Comparison of ENCODE assay signal across 1 cellular context in the genomic region with DNA sequence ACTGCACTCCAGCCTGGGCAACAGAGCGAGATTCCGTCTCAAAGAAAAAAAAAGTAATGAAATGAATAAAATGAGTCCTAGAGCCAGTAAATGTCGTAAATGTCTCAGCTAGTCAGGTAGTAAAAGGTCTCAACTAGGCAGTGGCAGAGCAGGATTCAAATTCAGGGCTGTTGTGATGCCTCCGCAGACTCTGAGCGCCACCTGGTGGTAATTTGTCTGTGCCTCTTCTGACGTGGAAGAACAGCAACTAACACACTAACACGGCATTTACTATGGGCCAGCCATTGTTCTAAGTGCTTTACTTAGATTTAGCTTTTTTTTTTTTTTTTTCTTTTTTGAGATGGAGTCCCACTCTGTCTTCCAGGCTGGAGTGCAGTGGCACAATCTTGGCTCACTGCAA.
TF ChIP-seq lines count a peak whose summit lies in the region.

No MANE protein-coding gene starts in this region.

TF ChIP-seq in GM12878, 131 proteins besides CTCF, POLR2A, EP300 and RAD21:
- TF ChIP-seq, protein P1, sequence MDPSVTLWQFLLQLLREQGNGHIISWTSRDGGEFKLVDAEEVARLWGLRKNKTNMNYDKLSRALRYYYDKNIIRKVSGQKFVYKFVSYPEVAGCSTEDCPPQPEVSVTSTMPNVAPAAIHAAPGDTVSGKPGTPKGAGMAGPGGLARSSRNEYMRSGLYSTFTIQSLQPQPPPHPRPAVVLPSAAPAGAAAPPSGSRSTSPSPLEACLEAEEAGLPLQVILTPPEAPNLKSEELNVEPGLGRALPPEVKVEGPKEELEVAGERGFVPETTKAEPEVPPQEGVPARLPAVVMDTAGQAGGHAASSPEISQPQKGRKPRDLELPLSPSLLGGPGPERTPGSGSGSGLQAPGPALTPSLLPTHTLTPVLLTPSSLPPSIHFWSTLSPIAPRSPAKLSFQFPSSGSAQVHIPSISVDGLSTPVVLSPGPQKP (IDR thresholded peaks at IDR 0.05; ENCODE audit: low read depth, low read length): no peak
- TF ChIP-seq FOS (IDR thresholded peaks at IDR 0.05; ENCODE audit: borderline replicate concordance, extremely low read depth, insufficient read length) (no peak), SMC3 (IDR thresholded peaks at IDR 0.05; ENCODE audit: borderline replicate concordance, low read length) (peak; percentile 71), BHLHE40 (IDR thresholded peaks at IDR 0.05; ENCODE audit: borderline replicate concordance in 1 of 2, low read depth in 2 of 2, low read length in 1 of 2) (no peak), PAX8 (IDR thresholded peaks at IDR 0.05) (no peak), BACH1 (IDR thresholded peaks at IDR 0.05; ENCODE audit: borderline replicate concordance) (no peak), ZNF274 (IDR thresholded peaks at IDR 0.05; ENCODE audit: insufficient read depth, insufficient read length) (no peak), WRNIP1 (IDR thresholded peaks at IDR 0.05; ENCODE audit: borderline replicate concordance, low read depth, low read length) (no peak), STAT1 (conservative IDR thresholded peaks at IDR 0.05) (no peak), SMARCA5 (IDR thresholded peaks at IDR 0.05) (peak; percentile 94), RELA (IDR thresholded peaks at IDR 0.05; ENCODE audit: borderline replicate concordance, partially characterized antibody) (no peak), NR2F1 (conservative IDR thresholded peaks at IDR 0.05) (no peak)
- TF ChIP-seq, protein P2, sequence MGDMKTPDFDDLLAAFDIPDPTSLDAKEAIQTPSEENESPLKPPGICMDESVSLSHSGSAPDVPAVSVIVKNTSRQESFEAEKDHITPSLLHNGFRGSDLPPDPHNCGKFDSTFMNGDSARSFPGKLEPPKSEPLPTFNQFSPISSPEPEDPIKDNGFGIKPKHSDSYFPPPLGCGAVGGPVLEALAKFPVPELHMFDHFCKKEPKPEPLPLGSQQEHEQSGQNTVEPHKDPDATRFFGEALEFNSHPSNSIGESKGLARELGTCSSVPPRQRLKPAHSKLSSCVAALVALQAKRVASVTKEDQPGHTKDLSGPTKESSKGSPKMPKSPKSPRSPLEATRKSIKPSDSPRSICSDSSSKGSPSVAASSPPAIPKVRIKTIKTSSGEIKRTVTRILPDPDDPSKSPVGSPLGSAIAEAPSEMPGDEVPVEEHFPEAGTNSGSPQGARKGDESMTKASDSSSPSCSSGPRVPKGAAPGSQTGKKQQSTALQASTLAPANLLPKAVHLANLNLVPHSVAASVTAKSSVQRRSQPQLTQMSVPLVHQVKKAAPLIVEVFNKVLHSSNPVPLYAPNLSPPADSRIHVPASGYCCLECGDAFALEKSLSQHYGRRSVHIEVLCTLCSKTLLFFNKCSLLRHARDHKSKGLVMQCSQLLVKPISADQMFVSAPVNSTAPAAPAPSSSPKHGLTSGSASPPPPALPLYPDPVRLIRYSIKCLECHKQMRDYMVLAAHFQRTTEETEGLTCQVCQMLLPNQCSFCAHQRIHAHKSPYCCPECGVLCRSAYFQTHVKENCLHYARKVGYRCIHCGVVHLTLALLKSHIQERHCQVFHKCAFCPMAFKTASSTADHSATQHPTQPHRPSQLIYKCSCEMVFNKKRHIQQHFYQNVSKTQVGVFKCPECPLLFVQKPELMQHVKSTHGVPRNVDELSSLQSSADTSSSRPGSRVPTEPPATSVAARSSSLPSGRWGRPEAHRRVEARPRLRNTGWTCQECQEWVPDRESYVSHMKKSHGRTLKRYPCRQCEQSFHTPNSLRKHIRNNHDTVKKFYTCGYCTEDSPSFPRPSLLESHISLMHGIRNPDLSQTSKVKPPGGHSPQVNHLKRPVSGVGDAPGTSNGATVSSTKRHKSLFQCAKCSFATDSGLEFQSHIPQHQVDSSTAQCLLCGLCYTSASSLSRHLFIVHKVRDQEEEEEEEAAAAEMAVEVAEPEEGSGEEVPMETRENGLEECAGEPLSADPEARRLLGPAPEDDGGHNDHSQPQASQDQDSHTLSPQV (IDR thresholded peaks at IDR 0.05): no peak
